ENCODE assay signal across 8 cellular contexts in genomic region chr14:91323031-91323430, GRCh38.
DNase-seq lines count a peak whose midpoint lies in the region; ATAC-seq and TF ChIP-seq lines count a peak whose summit lies in the region.

No MANE protein-coding gene starts in this region.

- H3K9ac ChIP-seq in BLaER1: peak overlapping the region; percentile 81
- H3K9ac ChIP-seq in mesenchymal stem cell (ENCODE audit: low read length): no peak overlapping the region

- H3K4me1 Mint-ChIP-seq in CD8-positive, alpha-beta T cell (ENCODE audit: low read depth): peaks cover 83% of the 10 kb centered on the region
- peaks cover 83% of the 10 kb centered on the region for H3K4me1 Mint-ChIP-seq in activated naive CD8-positive, alpha-beta T cell (ENCODE audit: low read depth)
- H3K4me1 Mint-ChIP-seq in natural killer cell treated with Interleukin-12 subunit alpha and Interleukin-12 subunit beta and Interleukin-15 and Interleukin-18, amount 100 ng/mL, for 72 hours (ENCODE audit: low read depth in 2 of 2): peaks cover 48 to 52% of the 10 kb centered on the region in 2 donors

- POLR2A ChIA-PET in CD8-positive, alpha-beta T cell (lab: Charles Lee): interaction anchor here (0.7 to 5.3 kb wide), 13 partner anchors 7 to 187 kb away, joined by 3 to 67 read pairs (median 10); partner anchors contain the start of genes CCDC88C and PPP4R3A

- WGBS in mesenchymal stem cell: 91% methylated on average over 5 of the region's 6 CpGs

- H3K36me3 Mint-ChIP-seq in CD8-positive, alpha-beta T cell: peaks cover 94% of the 10 kb centered on the region
- peaks cover 2% of the 10 kb centered on the region for H3K36me3 Mint-ChIP-seq in activated naive CD8-positive, alpha-beta T cell
- H3K36me3 Mint-ChIP-seq in natural killer cell treated with Interleukin-12 subunit alpha and Interleukin-12 subunit beta and Interleukin-15 and Interleukin-18, amount 100 ng/mL, for 72 hours: no peaks in the 10 kb centered on the region

- H3K4ac ChIP-seq in mesenchymal stem cell (ENCODE audit: low read depth in 1 of 2, low read length in 2 of 2): no peak overlapping the region

- intact Hi-C loops in CD8-positive, alpha-beta T cell (cut with DNase I, micrococcal nuclease): loop anchor here (1.0 to 10.0 kb wide), 8 partner anchors 26 to 802 kb away; partner anchors contain the start of genes CPSF2 (in 1 of the 2) and NDUFB1 (in 1 of the 2)

- H2AFZ ChIP-seq in mesenchymal stem cell (ENCODE audit: low read depth, low read length): no peak overlapping the region

- no peaks in the 10 kb centered on the region for H3K27me3 Mint-ChIP-seq in CD8-positive, alpha-beta T cell (ENCODE audit: low read depth)
- no peaks in the 10 kb centered on the region for H3K27me3 Mint-ChIP-seq in activated naive CD8-positive, alpha-beta T cell
- H3K27me3 Mint-ChIP-seq in natural killer cell treated with Interleukin-12 subunit alpha and Interleukin-12 subunit beta and Interleukin-15 and Interleukin-18, amount 100 ng/mL, for 72 hours: no peaks in the 10 kb centered on the region

- no peak overlapping the region for H2AK5ac ChIP-seq in mesenchymal stem cell (ENCODE audit: low read length, severe bottlenecking)

- H3K9me3 Mint-ChIP-seq in CD8-positive, alpha-beta T cell: no peaks in the 10 kb centered on the region
- H3K9me3 Mint-ChIP-seq in activated naive CD8-positive, alpha-beta T cell (ENCODE audit: low read depth): no peaks in the 10 kb centered on the region
- no peaks in the 10 kb centered on the region for H3K9me3 Mint-ChIP-seq in natural killer cell treated with Interleukin-12 subunit alpha and Interleukin-12 subunit beta and Interleukin-15 and Interleukin-18, amount 100 ng/mL, for 72 hours

- H3K18ac ChIP-seq in mesenchymal stem cell (ENCODE audit: low read depth in 1 of 2, low read length in 2 of 2): no peak overlapping the region

- no peak for ATAC-seq in CD8-positive, alpha-beta T cell
- ATAC-seq in natural killer cell treated with Interleukin-12 subunit alpha and Interleukin-12 subunit beta and Interleukin-15 and Interleukin-18, amount 100 ng/mL, for 72 hours: no peak
- no peak for ATAC-seq in HG02840 (IDR thresholded peaks at IDR 0.05; ENCODE audit: low FRiP score, unreplicated experiment)

- no peaks in the 10 kb centered on the region for H3K9me3 ChIP-seq in BLaER1
- H3K9me3 ChIP-seq in CD8-positive, alpha-beta T cell (ENCODE audit: low read length): no peaks in the 10 kb centered on the region
- no peaks in the 10 kb centered on the region for H3K9me3 ChIP-seq in mesenchymal stem cell (ENCODE audit: control insufficient read depth, low read length)

- no peak for TF ChIP-seq CTCF in CD8-positive, alpha-beta T cell (IDR thresholded peaks at IDR 0.05)

- H3K4me2 ChIP-seq in BLaER1 (peak overlapping the region; percentile 96), mesenchymal stem cell (ENCODE audit: low read length, poor library complexity, severe bottlenecking) (no peak overlapping the region)

- H2BK12ac ChIP-seq in mesenchymal stem cell (ENCODE audit: low read length in 2 of 2): no peak overlapping the region

- CTCF ChIA-PET in CD8-positive, alpha-beta T cell (lab: Charles Lee): interaction anchor here (0.6 to 13.8 kb wide), 25 partner anchors 8 to 146 kb away, joined by 3 to 161 read pairs (median 6); partner anchors contain the start of gene CCDC88C

- H3K4me3 ChIP-seq in BLaER1 (no peak overlapping the region), mesenchymal stem cell (ENCODE audit: insufficient read depth in 1 of 2, low read depth in 1 of 2, low read length in 2 of 2) (no peak overlapping the region)
- peak overlapping the region; percentile 33 for H3K4me3 ChIP-seq in CD8-positive, alpha-beta T cell (ENCODE audit: low read depth, low read length)

- H3K27me3 ChIP-seq in BLaER1: no peaks in the 10 kb centered on the region
- no peaks in the 10 kb centered on the region for H3K27me3 ChIP-seq in CD8-positive, alpha-beta T cell (ENCODE audit: insufficient read depth, low read length)
- H3K27me3 ChIP-seq in mesenchymal stem cell (ENCODE audit: control insufficient read depth in 1 of 2, insufficient read depth in 1 of 2, low read length in 2 of 2): peaks cover 0 to 68% of the 10 kb centered on the region in 2 experiments

- H2BK15ac ChIP-seq in mesenchymal stem cell (ENCODE audit: low read depth, poor library complexity, severe bottlenecking): no peak overlapping the region

- no peaks in the 10 kb centered on the region for H3K79me1 ChIP-seq in mesenchymal stem cell (replicated peaks; ENCODE audit: low read length, poor library complexity, severe bottlenecking)

- H4K91ac ChIP-seq in mesenchymal stem cell (ENCODE audit: low read length): no peak overlapping the region

- no peak overlapping the region for H2BK5ac ChIP-seq in mesenchymal stem cell (ENCODE audit: low read depth, low read length, poor library complexity, severe bottlenecking)

- 0 out of 2 replicates have a peak, but pooled peaks cover 3% of the 10 kb centered on the region for H4K20me1 ChIP-seq in BLaER1

- H3K4me1 ChIP-seq in BLaER1 (peaks cover 60% of the 10 kb centered on the region), mesenchymal stem cell (ENCODE audit: control insufficient read depth, insufficient read depth, low read depth, low read length) (no peaks in the 10 kb centered on the region)
- peaks cover 95% of the 10 kb centered on the region for H3K4me1 ChIP-seq in CD8-positive, alpha-beta T cell (ENCODE audit: insufficient read depth, low read length)

- H3K36me3 ChIP-seq in BLaER1: peaks cover 93% of the 10 kb centered on the region
- peaks cover 45% of the 10 kb centered on the region for H3K36me3 ChIP-seq in CD8-positive, alpha-beta T cell (ENCODE audit: insufficient read depth, low read length)
- peaks cover 0 to 3% of the 10 kb centered on the region in 2 experiments for H3K36me3 ChIP-seq in mesenchymal stem cell (ENCODE audit: control insufficient read depth in 1 of 2, insufficient read depth in 2 of 2, low read depth in 1 of 2, low read length in 2 of 2)

- no peak overlapping the region for H3K14ac ChIP-seq in mesenchymal stem cell (ENCODE audit: low read length in 2 of 2)

- no peak overlapping the region for H4K8ac ChIP-seq in mesenchymal stem cell (ENCODE audit: low read length)

- no peak for DNase-seq in CD8-positive, alpha-beta T cell
- no peak for DNase-seq in natural killer cell treated with Interleukin-12 subunit alpha and Interleukin-12 subunit beta and Interleukin-15 and Interleukin-18, amount 100 ng/mL, for 72 hours (ENCODE audit: low spot score)
- DNase-seq in mesenchymal stem cell (no peak), Kasumi-1 (lab: John Stamatoyannopoulos, UW) (no peak), NCI-H2171 treated with DMSO at 0.1 percent for 48 hours (lab: John Stamatoyannopoulos, UW) (no peak)

- H3K27ac Mint-ChIP-seq in CD8-positive, alpha-beta T cell: peak overlapping the region; percentile 99
- H3K27ac Mint-ChIP-seq in activated naive CD8-positive, alpha-beta T cell: peak overlapping the region; percentile 99
- H3K27ac Mint-ChIP-seq in natural killer cell treated with Interleukin-12 subunit alpha and Interleukin-12 subunit beta and Interleukin-15 and Interleukin-18, amount 100 ng/mL, for 72 hours: peak overlapping the region; percentile 96 to 98

- H3K23ac ChIP-seq in mesenchymal stem cell (ENCODE audit: low read length in 2 of 2): no peak overlapping the region

- no peak overlapping the region for H2BK120ac ChIP-seq in mesenchymal stem cell (ENCODE audit: low read depth, low read length)

- peak overlapping the region; percentile 81 for H3K4me3 Mint-ChIP-seq in CD8-positive, alpha-beta T cell
- peak overlapping the region; percentile 91 for H3K4me3 Mint-ChIP-seq in activated naive CD8-positive, alpha-beta T cell
- peak overlapping the region; percentile 87 for H3K4me3 Mint-ChIP-seq in natural killer cell treated with Interleukin-12 subunit alpha and Interleukin-12 subunit beta and Interleukin-15 and Interleukin-18, amount 100 ng/mL, for 72 hours

- H3K27ac ChIP-seq in BLaER1: peak overlapping the region; percentile 92
- peak overlapping the region; percentile 65 for H3K27ac ChIP-seq in CD8-positive, alpha-beta T cell (ENCODE audit: low read depth, low read length)
- H3K27ac ChIP-seq in mesenchymal stem cell (ENCODE audit: low read length, poor library complexity, severe bottlenecking): no peak overlapping the region
